Comparison of ENCODE assay signal across 8 cellular contexts in the genomic region with DNA sequence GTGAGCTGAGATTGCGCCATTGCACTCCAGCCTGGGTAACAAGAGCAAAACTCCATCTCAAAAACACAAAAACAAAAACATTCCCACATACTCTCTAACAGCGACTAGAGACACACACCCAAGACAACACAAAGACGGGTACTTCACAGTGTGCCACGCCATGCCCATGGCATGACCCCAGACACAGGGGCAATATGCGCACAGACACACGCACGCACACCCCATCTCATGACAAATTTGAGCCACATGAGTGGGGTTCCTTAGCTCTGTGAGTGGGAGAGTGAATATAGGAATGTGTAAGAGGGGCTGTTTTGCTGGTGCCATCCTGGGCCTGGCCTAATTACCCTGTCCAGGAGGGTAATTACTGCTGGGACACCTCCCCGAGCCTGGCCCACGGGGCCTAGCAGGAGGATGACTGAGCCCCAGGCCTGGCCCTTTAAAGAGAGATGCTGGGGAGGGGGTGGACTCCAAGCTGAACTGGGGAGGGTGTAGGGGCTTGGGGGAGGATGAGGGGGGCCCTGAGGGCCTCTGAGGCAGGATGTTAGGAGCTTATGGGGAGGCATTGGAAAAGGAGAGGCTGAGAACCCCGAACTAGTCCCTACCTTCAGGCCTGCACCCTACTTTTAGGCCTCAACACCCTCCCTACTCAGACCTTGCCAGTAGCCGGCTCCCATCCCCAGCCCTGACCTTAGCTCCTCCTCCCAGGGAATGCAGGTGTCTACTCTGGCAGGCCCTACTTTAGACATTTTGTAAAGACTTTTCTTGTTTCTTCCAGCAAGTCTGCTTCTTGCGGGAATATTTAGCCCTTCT. TPM values are rescaled to one million over a fixed set of nuclear protein-coding genes. Genes with fewer than 3 reads are reported as not detected.
DNase-seq lines count a peak whose midpoint lies in the region; TF ChIP-seq lines count a peak whose summit lies in the region.

No MANE protein-coding gene starts in this region.

- intact Hi-C loops in ascending aorta (cut with DNase I): loop anchor here (5.0 kb wide), 1 partner anchor 106 kb away; the partner anchor contains the start of gene RELA

- H3K27ac Mint-ChIP-seq in T-helper 1 cell treated with Interleukin-12 subunit alpha and Interleukin-12 subunit beta and Interleukin-4 antibody, amounts not matched to agents 30 μg/mL and 1 μg/mL, for 36 hours: peak overlapping the region; percentile 85

- peaks cover 26 to 60% of the 10 kb centered on the region in 2 donors for H3K4me1 ChIP-seq in ascending aorta

- peak overlapping the region; percentile 79 to 82 for H3K4me3 ChIP-seq in ascending aorta

- H3K9me3 Mint-ChIP-seq in T-helper 1 cell treated with Interleukin-12 subunit alpha and Interleukin-12 subunit beta and Interleukin-4 antibody, amounts not matched to agents 30 μg/mL and 1 μg/mL, for 36 hours: no peaks in the 10 kb centered on the region

- H3K27me3 ChIP-seq in ascending aorta (no peaks in the 10 kb centered on the region), layer of hippocampus (ENCODE audit: control insufficient read depth, insufficient read depth, low read length) (no peaks in the 10 kb centered on the region)

- H3K27ac ChIP-seq in ascending aorta (peak overlapping the region; percentile 97 to 99), layer of hippocampus (ENCODE audit: low read depth, low read length) (peak overlapping the region; percentile 98), temporal lobe (ENCODE audit: low read depth, low read length) (peak overlapping the region; percentile 86)

- no peak for TF ChIP-seq CTCF in ascending aorta (IDR thresholded peaks at IDR 0.05)

- no peaks in the 10 kb centered on the region for H3K27me3 Mint-ChIP-seq in T-helper 1 cell treated with Interleukin-12 subunit alpha and Interleukin-12 subunit beta and Interleukin-4 antibody, amounts not matched to agents 30 μg/mL and 1 μg/mL, for 36 hours (ENCODE audit: low read depth)

- H3K36me3 Mint-ChIP-seq in T-helper 1 cell treated with Interleukin-12 subunit alpha and Interleukin-12 subunit beta and Interleukin-4 antibody, amounts not matched to agents 30 μg/mL and 1 μg/mL, for 36 hours (ENCODE audit: low read depth): peaks cover 13% of the 10 kb centered on the region

- peak overlapping the region; percentile 86 for H3K4me3 Mint-ChIP-seq in T-helper 1 cell treated with Interleukin-12 subunit alpha and Interleukin-12 subunit beta and Interleukin-4 antibody, amounts not matched to agents 30 μg/mL and 1 μg/mL, for 36 hours

- H3K36me3 ChIP-seq in ascending aorta: peaks cover 21 to 23% of the 10 kb centered on the region in 2 donors

- no peak for DNase-seq in T-helper 1 cell
- no peak for DNase-seq in ascending aorta (ENCODE audit: low spot score in 2 of 2)
- no peak for DNase-seq in NCI-H1694 treated with DMSO at 0.1 percent for 48 hours (lab: John Stamatoyannopoulos, UW)
- no peak for DNase-seq in stimulated activated CD4-positive, alpha-beta T cell treated with anti-CD3 and anti-CD28 coated beads, Interleukin-2, amount 100 ng/mL, for 48 hours
- no peak for DNase-seq in medulla oblongata (ENCODE audit: extremely low spot score)

- peaks cover 54% of the 10 kb centered on the region for H3K4me1 Mint-ChIP-seq in T-helper 1 cell treated with Interleukin-12 subunit alpha and Interleukin-12 subunit beta and Interleukin-4 antibody, amounts not matched to agents 30 μg/mL and 1 μg/mL, for 36 hours (ENCODE audit: low read depth)

- no peaks in the 10 kb centered on the region for H3K9me3 ChIP-seq in ascending aorta

RNA-seq across cellular contexts. Expression of gene LTBP3, which starts 1.5 kb away (rescaled TPM):
- total RNA-seq in ascending aorta (702 TPM), temporal lobe (38.6 TPM)

RNA-seq across cellular contexts. Expression of gene ZNRD2, which starts 13.6 kb away (rescaled TPM):
- 157 TPM for total RNA-seq in ascending aorta
- 20.7 TPM for total RNA-seq in temporal lobe

RNA-seq across cellular contexts. Expression of gene FAM89B, which starts 15.7 kb away (rescaled TPM):
- total RNA-seq in ascending aorta (104 TPM), temporal lobe (21.9 TPM)

RNA-seq across cellular contexts. Expression of gene EHBP1L1, which starts 19.2 kb away (rescaled TPM):
- total RNA-seq in ascending aorta: 418 TPM
- total RNA-seq in temporal lobe: 14.0 TPM

RNA-seq across cellular contexts. Expression of gene SCYL1, which starts 31.8 kb away (rescaled TPM):
- total RNA-seq in ascending aorta (220 TPM), temporal lobe (34.2 TPM)

Comparison
In these comparisons a context has a peak if more than half of its experiments do, and no peak if none do; other contexts are left out.
1. RNA of gene LTBP3, which starts 1.5 kb away (total RNA-seq): 702 TPM in ascending aorta (single experiment); 38.6 TPM in temporal lobe (single experiment); every median in the first group is over 10 times any median in the second.
2. Peak in every context shown above with its lines, with median percentiles within 50 percentile points of each other: H3K27ac ChIP-seq.